In genomic region chr1:225876900-225877510, GRCh38 we compare ENCODE assay signal across 18 cellular contexts. TPM values are rescaled to one million over a fixed set of nuclear protein-coding genes. Genes with fewer than 3 reads are reported as not detected.
DNase-seq lines count a peak whose midpoint lies in the region; ATAC-seq and TF ChIP-seq lines count a peak whose summit lies in the region.
"Had no signal": no experiment of that assay in that cellular context is flagged by ENCODE, and none has a peak within 500 bp of the region (broad histone marks: within the 10 kb centered on the region; RNA-seq: fewer than 3 reads in every experiment).

No MANE protein-coding gene starts in this region.

- H3K36me3 ChIP-seq in prostate gland (peaks cover 0 to 17% of the 10 kb centered on the region in 2 donors), BE2C (no peaks in the 10 kb centered on the region)

- H3K4me3 ChIP-seq in prostate gland (no peak overlapping the region), BE2C (ENCODE audit: low read depth, low read length) (no peak overlapping the region)
- H3K4me3 ChIP-seq: HAP-1 had no signal

- H3K4me3 Mint-ChIP-seq in natural killer cell = no peak overlapping the region
- no peak overlapping the region for H3K4me3 Mint-ChIP-seq in natural killer cell treated with Interleukin-12 subunit alpha and Interleukin-12 subunit beta and Interleukin-15 and Interleukin-18, amount 100 ng/mL, for 72 hours
- H3K4me3 Mint-ChIP-seq in effector memory CD8-positive, alpha-beta T cell = peak overlapping the region; percentile 51 to 91
- H3K4me3 Mint-ChIP-seq: stimulated activated naive CD8-positive, alpha-beta T cell treated with anti-CD3 and anti-CD28 coated beads, Interleukin-15, Interleukin-2, amounts not matched to agents 100 ng/mL and 50 ng/mL, for 24 hours had no signal

- intact Hi-C loops in natural killer cell (cut with micrococcal nuclease) (no loop called here), prostate gland (cut with DNase I) (no loop called here)

- peak overlapping the region; percentile 94 to 95 for H3K27ac ChIP-seq in prostate gland

- no peak for TF ChIP-seq CTCF in natural killer cell (IDR thresholded peaks at IDR 0.05)
- no peak for TF ChIP-seq CTCF in prostate gland (IDR thresholded peaks at IDR 0.05)
- no peak for TF ChIP-seq CTCF in BE2C (IDR thresholded peaks at IDR 0.05; ENCODE audit: low read depth, low read length)

- H3K36me3 Mint-ChIP-seq in natural killer cell = no peaks in the 10 kb centered on the region
- H3K36me3 Mint-ChIP-seq in natural killer cell treated with Interleukin-12 subunit alpha and Interleukin-12 subunit beta and Interleukin-15 and Interleukin-18, amount 100 ng/mL, for 72 hours = no peaks in the 10 kb centered on the region
- peaks cover 50% of the 10 kb centered on the region for H3K36me3 Mint-ChIP-seq in effector memory CD8-positive, alpha-beta T cell (ENCODE audit: insufficient read depth)

- 62% methylated on average over 12 of the region's 12 CpGs for WGBS in prostate gland

- H3K4me1 Mint-ChIP-seq in natural killer cell = peaks cover 36 to 69% of the 10 kb centered on the region in 2 donors
- peaks cover 26 to 27% of the 10 kb centered on the region in 2 donors for H3K4me1 Mint-ChIP-seq in natural killer cell treated with Interleukin-12 subunit alpha and Interleukin-12 subunit beta and Interleukin-15 and Interleukin-18, amount 100 ng/mL, for 72 hours (ENCODE audit: low read depth in 2 of 2)
- peaks cover 59 to 64% of the 10 kb centered on the region in 2 donors for H3K4me1 Mint-ChIP-seq in effector memory CD8-positive, alpha-beta T cell (ENCODE audit: low read depth in 2 of 2)

- H3K9me3 ChIP-seq in prostate gland (no peaks in the 10 kb centered on the region), BE2C (no peaks in the 10 kb centered on the region)
- H3K9me3 ChIP-seq: HAP-1 had no signal

- H3K9me3 Mint-ChIP-seq in natural killer cell = no peaks in the 10 kb centered on the region
- H3K9me3 Mint-ChIP-seq in natural killer cell treated with Interleukin-12 subunit alpha and Interleukin-12 subunit beta and Interleukin-15 and Interleukin-18, amount 100 ng/mL, for 72 hours = no peaks in the 10 kb centered on the region
- no peaks in the 10 kb centered on the region for H3K9me3 Mint-ChIP-seq in effector memory CD8-positive, alpha-beta T cell
- H3K9me3 Mint-ChIP-seq: naive B cell; stimulated activated naive CD8-positive, alpha-beta T cell treated with anti-CD3 and anti-CD28 coated beads, Interleukin-15, Interleukin-2, amounts not matched to agents 100 ng/mL and 50 ng/mL, for 24 hours; T-helper 2 cell treated with Interferon-gamma antibody and Interleukin-4, amounts not matched to agents 5 μg/mL and 100 μg/mL, for 36 hours had no signal

- DNase-seq in natural killer cell = no peak
- DNase-seq in natural killer cell treated with Interleukin-12 subunit alpha and Interleukin-12 subunit beta and Interleukin-15 and Interleukin-18, amount 100 ng/mL, for 72 hours (ENCODE audit: low spot score) = no peak
- no peak for DNase-seq in effector memory CD8-positive, alpha-beta T cell
- no peak for DNase-seq in prostate gland (ENCODE audit: low spot score)
- no peak for DNase-seq in NCI-H510A (lab: John Stamatoyannopoulos, UW)
- no peak for DNase-seq in BE2C
- DNase-seq in NCI-H1436 treated with DMSO at 0.1 percent for 48 hours (lab: John Stamatoyannopoulos, UW) = no peak
- DNase-seq: naive B cell, NCI-H1694 treated with DMSO at 0.1 percent for 48 hours, NCI-H526 treated with DMSO at 0.1 percent for 48 hours had no signal

- H3K27me3 ChIP-seq in prostate gland (replicated peaks; ENCODE audit: insufficient read depth) (no peaks in the 10 kb centered on the region), BE2C (no peaks in the 10 kb centered on the region)

- peak overlapping the region; percentile 6 to 62 for H3K27ac Mint-ChIP-seq in natural killer cell
- H3K27ac Mint-ChIP-seq in natural killer cell treated with Interleukin-12 subunit alpha and Interleukin-12 subunit beta and Interleukin-15 and Interleukin-18, amount 100 ng/mL, for 72 hours = peak overlapping the region in 1 of 2 donors; percentile 23
- H3K27ac Mint-ChIP-seq in effector memory CD8-positive, alpha-beta T cell = peak overlapping the region; percentile 49 to 67
- H3K27ac Mint-ChIP-seq: stimulated activated naive CD8-positive, alpha-beta T cell treated with anti-CD3 and anti-CD28 coated beads, Interleukin-15, Interleukin-2, amounts not matched to agents 100 ng/mL and 50 ng/mL, for 24 hours had no signal

- no peak for TF ChIP-seq POLR2A in prostate gland (IDR thresholded peaks at IDR 0.05)

- H3K27me3 Mint-ChIP-seq in natural killer cell (ENCODE audit: low read depth in 2 of 2) = no peaks in the 10 kb centered on the region
- no peaks in the 10 kb centered on the region for H3K27me3 Mint-ChIP-seq in natural killer cell treated with Interleukin-12 subunit alpha and Interleukin-12 subunit beta and Interleukin-15 and Interleukin-18, amount 100 ng/mL, for 72 hours
- H3K27me3 Mint-ChIP-seq in effector memory CD8-positive, alpha-beta T cell = no peaks in the 10 kb centered on the region
- H3K27me3 Mint-ChIP-seq: naive B cell; stimulated activated naive CD8-positive, alpha-beta T cell treated with anti-CD3 and anti-CD28 coated beads, Interleukin-15, Interleukin-2, amounts not matched to agents 100 ng/mL and 50 ng/mL, for 24 hours had no signal

- H3K4me1 ChIP-seq in prostate gland (replicated peaks) (peaks cover 20% of the 10 kb centered on the region), BE2C (no peaks in the 10 kb centered on the region)

- ATAC-seq in natural killer cell (no peak), GM19452 (IDR thresholded peaks at IDR 0.05; ENCODE audit: unreplicated experiment) (no peak)
- no peak for ATAC-seq in natural killer cell treated with Interleukin-12 subunit alpha and Interleukin-12 subunit beta and Interleukin-15 and Interleukin-18, amount 100 ng/mL, for 72 hours
- no peak for ATAC-seq in effector memory CD8-positive, alpha-beta T cell (replicated peaks)

RNA-seq across cellular contexts. Expression of gene TMEM63A, which starts 5.2 kb away (rescaled TPM):
- total RNA-seq in natural killer cell = 100 to 1,000 TPM; 101 to 166 (median 113) TPM
- 10 to 100 TPM; 42.7 to 53.6 TPM for total RNA-seq in natural killer cell treated with Interleukin-12 subunit alpha and Interleukin-12 subunit beta and Interleukin-15 and Interleukin-18, amount 100 ng/mL, for 72 hours
- 100 to 1,000 TPM; 141 to 192 TPM for total RNA-seq in prostate gland
- polyA plus RNA-seq in BE2C (2012; ENCODE audit: insufficient read depth, insufficient read length, low read depth) = 0.59 TPM

RNA-seq across cellular contexts. Expression of gene LEFTY1, which starts 11.9 kb away (rescaled TPM):
- total RNA-seq in natural killer cell (not detected), prostate gland (1 to 10 TPM; 1.7 to 2.0 TPM)
- total RNA-seq in natural killer cell treated with Interleukin-12 subunit alpha and Interleukin-12 subunit beta and Interleukin-15 and Interleukin-18, amount 100 ng/mL, for 72 hours = not detected
- polyA plus RNA-seq in BE2C (2012; ENCODE audit: insufficient read depth, insufficient read length, low read depth) = not detected
- total RNA-seq: glomerular endothelial cell, LHCN-M2, RPMI7951 had no signal
- polyA plus RNA-seq: keratinocyte had no signal

RNA-seq across cellular contexts. Expression of gene PYCR2, which starts 47.0 kb away (rescaled TPM):
- total RNA-seq in natural killer cell (10 to 100 TPM; 57.7 to 74.5 (median 62.6) TPM), prostate gland (10 to 100 TPM; 70.8 to 80.2 TPM)
- total RNA-seq in natural killer cell treated with Interleukin-12 subunit alpha and Interleukin-12 subunit beta and Interleukin-15 and Interleukin-18, amount 100 ng/mL, for 72 hours = 100 to 1,000 TPM; 102 to 127 TPM
- polyA plus RNA-seq in BE2C (2012; ENCODE audit: insufficient read depth, insufficient read length, low read depth) = 223 TPM

Comparison
In these comparisons a context has a peak if more than half of its experiments do, and no peak if none do; other contexts are left out.
1. H3K4me3 Mint-ChIP-seq: peak in effector memory CD8-positive, alpha-beta T cell (2 of 2); none in natural killer cell (single experiment) and natural killer cell treated with Interleukin-12 subunit alpha and Interleukin-12 subunit beta and Interleukin-15 and Interleukin-18, amount 100 ng/mL, for 72 hours (single experiment).